8 cellular contexts compared by ENCODE assay signal in genomic region chr6:25279748-25280616, GRCh38. TPM values are rescaled to one million over a fixed set of nuclear protein-coding genes. Genes with fewer than 3 reads are reported as not detected.
A peak's percentile ranks its signal among the peaks of the same experiment; 100 is the strongest.
DNase-seq lines count a peak whose midpoint lies in the region; ATAC-seq and TF ChIP-seq lines count a peak whose summit lies in the region.

No MANE protein-coding gene starts in this region.

- TF ChIP-seq CTCF in BJ (IDR thresholded peaks at IDR 0.05; ENCODE audit: insufficient read depth, low read depth, low read length): no peak

- peak overlapping the region; percentile 63 for H3K4me3 ChIP-seq in BJ (ENCODE audit: low read depth, low read length)

- in situ Hi-C loops in T47D (cut with HindIII; ENCODE audit: low pct_unique_long_range_greater_than_20kb, low sequenced_read_pairs): no loop called here

- POLR2A ChIA-PET in BJ (lab: Charles Lee): interaction anchor here (0.9 kb wide), 1 partner anchor 201 kb away, joined by 8 read pairs; no protein-coding TSS in a partner anchor

- DNase-seq in BJ (ENCODE audit: low read depth) (no peak), RPMI8226 (peak; percentile 51), T47D (ENCODE audit: low read depth in 1 of 2, low spot score in 1 of 2) (peak; percentile 22 to 37), kidney tubule cell (ENCODE audit: low spot score) (peak; percentile 84), mesenteric fat pad (ENCODE audit: low spot score) (no peak)
- peak; percentile 12 to 15 for DNase-seq in stimulated activated CD4-positive, alpha-beta T cell treated with anti-CD3 and anti-CD28 coated beads, Interleukin-4, amount 100 ng/mL, for 48 hours (ENCODE audit: low read depth in 2 of 2)

- CTCF ChIA-PET in BJ (lab: Yijun Ruan, JAX): interaction anchor here (0.7 to 6.2 kb wide), 32 partner anchors 8 to 277 kb away, joined by 3 to 116 read pairs (median 5); no protein-coding TSS in a partner anchor

- H3K27me3 ChIP-seq in BJ (ENCODE audit: control insufficient read depth, insufficient read depth, low read length): no peaks in the 10 kb centered on the region

- H3K36me3 ChIP-seq in BJ (ENCODE audit: control insufficient read depth, insufficient read depth, low read length): no peaks in the 10 kb centered on the region

- ATAC-seq in GM21723 (IDR thresholded peaks at IDR 0.05; ENCODE audit: unreplicated experiment) (peak; percentile 31), HG03108 (IDR thresholded peaks at IDR 0.05; ENCODE audit: unreplicated experiment) (no peak)

RNA-seq across cellular contexts. Expression of gene CARMIL1, which starts 0.8 kb away (rescaled TPM):
- 3.7 and 6.0 TPM in 2 replicates for polyA plus RNA-seq in BJ (2011; rRNA removed)
- 5.9 and 6.9 TPM in 2 replicates for polyA minus RNA-seq in BJ (2011; rRNA and poly(A)+ RNA removed)
- total RNA-seq in mesenteric fat pad: 10.3 TPM

Comparison
In these comparisons a context has a peak if more than half of its experiments do, and no peak if none do; other contexts are left out.
1. DNase-seq: peak in RPMI8226 (single experiment), T47D (2 of 2), kidney tubule cell (single experiment) and stimulated activated CD4-positive, alpha-beta T cell treated with anti-CD3 and anti-CD28 coated beads, Interleukin-4, amount 100 ng/mL, for 48 hours (2 of 2); none in BJ (single experiment) and mesenteric fat pad (single experiment).